ENCODE assay signal across 18 cellular contexts in genomic region chr5:147290261-147290660, GRCh38. TPM values are rescaled to one million over a fixed set of nuclear protein-coding genes. Genes with fewer than 3 reads are reported as not detected.
DNase-seq lines count a peak whose midpoint lies in the region; ATAC-seq and TF ChIP-seq lines count a peak whose summit lies in the region.
"Had no signal": no experiment of that assay in that cellular context is flagged by ENCODE, and none has a peak within 500 bp of the region (broad histone marks: within the 10 kb centered on the region; RNA-seq: fewer than 3 reads in every experiment).

No MANE protein-coding gene starts in this region.

- no peaks in the 10 kb centered on the region for H3K9me3 ChIP-seq in lung (ENCODE audit: control insufficient read depth in 2 of 2, insufficient read depth in 1 of 2, low read length in 1 of 2)

- no peak overlapping the region for H3K27ac ChIP-seq in lung (ENCODE audit: low read depth in 1 of 2, low read length in 1 of 2)
- H3K27ac ChIP-seq: epithelial cell of prostate had no signal

- H3K36me3 ChIP-seq in lung (ENCODE audit: control insufficient read depth in 2 of 2, insufficient read depth in 2 of 2, low read length in 2 of 2) = no peaks in the 10 kb centered on the region

- no peak overlapping the region for H3K4me3 ChIP-seq in lung

- peak; percentile 62 for ATAC-seq in lung (ENCODE audit: insufficient read depth, low FRiP score)
- ATAC-seq: stimulated activated naive CD8-positive, alpha-beta T cell treated with anti-CD3 and anti-CD28 coated beads, Interleukin-15, amount 100 ng/mL, for 72 hours had no signal

- 57 to 58% methylated on average over 2 of the region's 2 CpGs for WGBS in lung, 2 donors

- DNase-seq in ELF-1 (ENCODE audit: low read depth, low spot score) (peak; percentile 23), NCI-H1436 treated with DMSO at 0.1 percent for 48 hours (lab: John Stamatoyannopoulos, UW) (peak; percentile 59), SHP77 (lab: John Stamatoyannopoulos, UW) (peak; percentile 83 to 85), lung (ENCODE audit: low spot score) (peak; percentile 68), H4 (ENCODE audit: low spot score) (no peak), SW480 (ENCODE audit: low spot score) (no peak)
- no peak for DNase-seq in NK-92 treated with Interleukin-12 subunit alpha and Interleukin-12 subunit beta, amount 100 ng/mL, for 24 hours (lab: John Stamatoyannopoulos, UW)
- DNase-seq: activated CD4-positive, alpha-beta T cell treated with anti-CD3 and anti-CD28 coated beads for 48 hours; activated CD8-positive, alpha-beta memory T cell treated with anti-CD3 and anti-CD28 coated beads, Interleukin-2, amount 50 U/mL, for 4 hours; activated effector memory CD4-positive, alpha-beta T cell treated with anti-CD3 and anti-CD28 coated beads, Interleukin-2, amount 50 U/mL, for 16 hours; CD8-positive, alpha-beta memory T cell; NCI-H146; NCI-H526 treated with DMSO at 0.1 percent for 48 hours; occipital lobe; stimulated activated naive CD8-positive, alpha-beta T cell treated with anti-CD3 and anti-CD28 coated beads, Interleukin-15, amount 100 ng/mL, for 72 hours had no signal

- no peak for TF ChIP-seq CTCF in lung (IDR thresholded peaks at IDR 0.05; ENCODE audit: control extremely low read depth, extremely low read depth)

- peaks cover 0 to 2% of the 10 kb centered on the region in 2 donors for H3K4me1 ChIP-seq in lung (ENCODE audit: control insufficient read depth in 2 of 2, insufficient read depth in 2 of 2, low read length in 2 of 2)

- H3K27me3 ChIP-seq in lung (ENCODE audit: control insufficient read depth, insufficient read depth) = no peaks in the 10 kb centered on the region

RNA-seq across cellular contexts. Expression of gene STK32A, which starts 55.4 kb away (rescaled TPM):
- 1 to 10 TPM; 7.1 to 8.7 TPM for total RNA-seq in lung
- 1 to 10 TPM; 1.1 to 2.2 TPM for polyA plus RNA-seq in lung
- total RNA-seq in H4 (2014; rRNA removed; shearing (Covaris generic)) = 0.04 and 0.77 TPM in 2 replicates
- total RNA-seq: CD8-positive, alpha-beta memory T cell; G401; HT-29 had no signal
- polyA plus RNA-seq: CD8-positive, alpha-beta memory T cell had no signal

Comparison
In these comparisons a context has a peak if more than half of its experiments do, and no peak if none do; other contexts are left out.
1. DNase-seq: peak in ELF-1 (single experiment), NCI-H1436 treated with DMSO at 0.1 percent for 48 hours (single experiment), SHP77 (2 of 2) and lung (single experiment); none in H4 (single experiment), NK-92 treated with Interleukin-12 subunit alpha and Interleukin-12 subunit beta, amount 100 ng/mL, for 24 hours (single experiment) and SW480 (single experiment).